26 cellular contexts compared by ENCODE assay signal in genomic region chr2:65842104-65842503, GRCh38.
"Had no signal": no experiment of that assay in that cellular context is flagged by ENCODE, and none has a peak within 500 bp of the region (broad histone marks: within the 10 kb centered on the region; RNA-seq: fewer than 3 reads in every experiment).

No MANE protein-coding gene starts in this region.

- H3K27me3 Mint-ChIP-seq: dendritic cell treated with granulocyte-macrophage colony-stimulating factor and Interleukin-4, amounts not matched to agents 40 ng/mL and 50 ng/mL, for 4 days; effector memory CD8-positive, alpha-beta T cell had no signal

- FAIRE-seq: islet of Langerhans, keratinocyte had no signal

- H3K9me3 ChIP-seq: colonic mucosa, gastrocnemius medialis, lower lobe of right lung, mucosa of descending colon had no signal

- H3K27ac Mint-ChIP-seq: dendritic cell treated with granulocyte-macrophage colony-stimulating factor and Interleukin-4, amounts not matched to agents 40 ng/mL and 50 ng/mL, for 4 days; effector memory CD8-positive, alpha-beta T cell; mesothelial cell of epicardium had no signal

- H3K4me1 Mint-ChIP-seq: naive B cell had no signal

- DNase-seq: colonic mucosa; cortex of kidney; effector CD8-positive, alpha-beta T cell; effector memory CD8-positive, alpha-beta T cell; erythroblast; esophagus squamous epithelium; foreskin fibroblast; foreskin melanocyte; gastrocnemius medialis; glutamatergic neuron; head of caudate nucleus; heart right ventricle; hippocampal formation; left cardiac atrium; left lung; left ventricle myocardium superior; lower lobe of right lung; mesenchymal stem cell; mucosa of descending colon; naive B cell had no signal

- H3K9me3 Mint-ChIP-seq: dendritic cell treated with granulocyte-macrophage colony-stimulating factor and Interleukin-4, amounts not matched to agents 40 ng/mL and 50 ng/mL, for 4 days; effector memory CD8-positive, alpha-beta T cell had no signal

- ATAC-seq: effector memory CD8-positive, alpha-beta T cell; esophagus mucosa; gastrocnemius medialis; heart right ventricle; left cardiac atrium; left lung; left ventricle myocardium superior; lower lobe of right lung; mucosa of descending colon had no signal

- H3K4me3 ChIP-seq: colonic mucosa, esophagus squamous epithelium, gastrocnemius medialis, heart right ventricle, left lung, lower lobe of right lung, mucosa of descending colon had no signal

- H3K36me3 ChIP-seq: colonic mucosa, esophagus squamous epithelium, gastrocnemius medialis, heart right ventricle, left lung, lower lobe of right lung had no signal

- H3K4me3 Mint-ChIP-seq: dendritic cell treated with granulocyte-macrophage colony-stimulating factor and Interleukin-4, amounts not matched to agents 40 ng/mL and 50 ng/mL, for 4 days; effector memory CD8-positive, alpha-beta T cell; mesothelial cell of epicardium; naive B cell had no signal

- H3K4me1 ChIP-seq: colonic mucosa, esophagus squamous epithelium, gastrocnemius medialis, heart right ventricle, left lung, lower lobe of right lung had no signal

- H3K27ac ChIP-seq: colonic mucosa, epithelial cell of prostate, esophagus squamous epithelium, gastrocnemius medialis, heart right ventricle, left lung, lower lobe of right lung had no signal

- H3K36me3 Mint-ChIP-seq: naive B cell had no signal

- H3K27me3 ChIP-seq: colonic mucosa, gastrocnemius medialis, heart right ventricle, left lung had no signal
